In the genomic region with DNA sequence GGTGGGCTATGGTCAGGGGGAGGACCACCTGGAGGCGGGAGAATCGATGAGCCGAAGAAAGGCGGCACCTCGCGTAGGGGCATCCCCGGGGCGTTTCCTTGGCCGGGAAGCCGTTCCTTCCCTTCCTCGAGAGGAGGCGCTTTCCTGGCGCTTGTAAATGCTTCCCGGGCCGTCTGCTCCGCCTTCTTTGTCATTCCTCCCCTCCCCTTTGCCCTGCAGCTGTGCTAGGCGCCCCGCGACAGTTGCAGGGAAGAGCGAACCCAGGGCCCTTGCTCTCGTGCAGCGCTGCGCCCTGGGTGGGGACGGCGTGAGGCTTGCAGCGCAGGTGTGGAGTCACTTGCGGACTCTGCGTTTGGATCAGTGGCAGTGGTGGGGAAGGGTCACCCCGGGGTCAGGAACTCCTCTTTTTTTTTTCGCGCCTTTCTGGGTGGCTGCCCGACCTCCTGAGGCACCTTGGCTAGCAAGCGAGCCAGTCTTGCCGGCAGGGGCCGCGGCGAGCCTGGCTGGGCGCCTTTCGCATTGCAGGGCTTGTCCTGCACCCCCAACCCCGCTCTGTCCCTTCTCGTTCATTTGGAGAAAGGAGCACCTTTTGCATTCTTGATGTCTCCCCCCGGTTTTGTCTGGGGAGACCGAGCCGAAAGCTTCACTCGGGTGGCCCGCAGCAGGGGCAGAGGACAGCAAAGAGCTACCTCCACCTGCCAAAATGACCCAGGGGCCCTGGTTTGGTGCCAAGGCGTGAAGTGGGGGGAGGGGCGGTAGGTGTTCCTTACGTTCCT, we compare ENCODE assay signal across 8 cellular contexts. TPM values are rescaled to one million over a fixed set of nuclear protein-coding genes. Genes with fewer than 3 reads are reported as not detected.
DNase-seq lines count a peak whose midpoint lies in the region; ATAC-seq and TF ChIP-seq lines count a peak whose summit lies in the region.

No MANE protein-coding gene starts in this region.

- no peaks in the 10 kb centered on the region for H3K9me2 ChIP-seq in hepatocyte (replicated peaks; ENCODE audit: insufficient read depth)

- H3K79me2 ChIP-seq in hepatocyte: no peaks in the 10 kb centered on the region

- H3K36me3 ChIP-seq in hepatocyte (replicated peaks; ENCODE audit: insufficient read depth, low read depth): no peaks in the 10 kb centered on the region

- peaks cover 3% of the 10 kb centered on the region for H3K4me1 ChIP-seq in hepatocyte (ENCODE audit: insufficient read depth)

- DNase-seq in ELR (ENCODE audit: low read depth) (peak; percentile 60), NCI-H2227 treated with DMSO at 0.1 percent for 48 hours (lab: John Stamatoyannopoulos, UW) (peak; percentile 70), amniotic epithelial cell (ENCODE audit: low read depth) (peak; percentile 36), hepatocyte (ENCODE audit: low spot score) (peak; percentile 81), retinal pigment epithelial cell (ENCODE audit: low read depth) (peak; percentile 34)

- ATAC-seq in HG02610 (IDR thresholded peaks at IDR 0.05; ENCODE audit: unreplicated experiment): peak; percentile 6
- no peak for ATAC-seq in GM18858 (IDR thresholded peaks at IDR 0.05; ENCODE audit: unreplicated experiment)
- ATAC-seq in HG03442 (IDR thresholded peaks at IDR 0.05; ENCODE audit: unreplicated experiment): no peak

- H3K4me3 ChIP-seq in hepatocyte: peak overlapping the region; percentile 70
- H3K4me3 ChIP-seq in retinal pigment epithelial cell (ENCODE audit: low read length): peak overlapping the region; percentile 67

- no peaks in the 10 kb centered on the region for H3K9me3 ChIP-seq in hepatocyte (ENCODE audit: low read depth)

- H3K27ac ChIP-seq in hepatocyte: no peak overlapping the region

- WGBS in hepatocyte (ENCODE audit: low lambda C conversion rate, missing lambda C conversion rate): 3% methylated on average over 44 of the region's 49 CpGs

- TF ChIP-seq CTCF in hepatocyte (IDR thresholded peaks at IDR 0.05; ENCODE audit: poor library complexity): peak; percentile 37
- peak; percentile 53 for TF ChIP-seq CTCF in retinal pigment epithelial cell (conservative IDR thresholded peaks at IDR 0.05; ENCODE audit: low read depth, low read length)

- H3K4me2 ChIP-seq in hepatocyte: peak overlapping the region; percentile 99

- no peaks in the 10 kb centered on the region for H4K20me1 ChIP-seq in hepatocyte (ENCODE audit: insufficient read depth, poor library complexity, severe bottlenecking)

- H2AFZ ChIP-seq in hepatocyte: peak overlapping the region; percentile 90

- peaks cover 64% of the 10 kb centered on the region for H3K27me3 ChIP-seq in hepatocyte

RNA-seq across cellular contexts. Expression of a gene that starts 0.9 kb away (rescaled TPM):
- 4.8 and 5.1 TPM in 2 replicates for total RNA-seq in hepatocyte
- 2.7 and 4.8 TPM in 2 replicates for polyA plus RNA-seq in hepatocyte
